Comparison of ENCODE assay signal across 17 cellular contexts in genomic region chr12:66900616-66901015, GRCh38.
DNase-seq lines count a peak whose midpoint lies in the region; ATAC-seq and TF ChIP-seq lines count a peak whose summit lies in the region.
"Had no signal": no experiment of that assay in that cellular context is flagged by ENCODE, and none has a peak within 500 bp of the region (broad histone marks: within the 10 kb centered on the region; RNA-seq: fewer than 3 reads in every experiment).

No MANE protein-coding gene starts in this region.

- H2AFZ ChIP-seq in SU-DHL-6 (ENCODE audit: low read depth, low read length, severe bottlenecking) = no peak overlapping the region

- POLR2A ChIA-PET in activated naive CD8-positive, alpha-beta T cell treated with anti-CD3 and anti-CD28 coated beads, Interleukin-2, amount 10 ng/mL, durations not matched to agents 7 days and 5 days (lab: Charles Lee) = no interaction called here

- H3K27me3 Mint-ChIP-seq in activated naive CD8-positive, alpha-beta T cell treated with anti-CD3 and anti-CD28 coated beads, Interleukin-2, amount 10 ng/mL, durations not matched to agents 7 days and 5 days = peaks cover 2% of the 10 kb centered on the region
- H3K27me3 Mint-ChIP-seq in activated naive CD8-positive, alpha-beta T cell treated with anti-CD3 and anti-CD28 coated beads for 36 hours = no peaks in the 10 kb centered on the region

- H3K9me2 ChIP-seq in SU-DHL-6 (replicated peaks; ENCODE audit: insufficient read depth, low read length) = no peaks in the 10 kb centered on the region

- no peaks in the 10 kb centered on the region for H3K36me3 Mint-ChIP-seq in activated naive CD8-positive, alpha-beta T cell treated with anti-CD3 and anti-CD28 coated beads, Interleukin-2, amount 10 ng/mL, durations not matched to agents 7 days and 5 days
- H3K36me3 Mint-ChIP-seq in activated naive CD8-positive, alpha-beta T cell treated with anti-CD3 and anti-CD28 coated beads for 36 hours = no peaks in the 10 kb centered on the region

- no peaks in the 10 kb centered on the region; the same call in 1 of the 2 replicates for H3F3A ChIP-seq in SU-DHL-6 (ENCODE audit: insufficient read depth)

- H3K27ac ChIP-seq in SU-DHL-6 (ENCODE audit: low read depth, low read length) = peak overlapping the region; percentile 53
- H3K27ac ChIP-seq: coronary artery had no signal

- no peaks in the 10 kb centered on the region for H3K9me3 Mint-ChIP-seq in activated naive CD8-positive, alpha-beta T cell treated with anti-CD3 and anti-CD28 coated beads, Interleukin-2, amount 10 ng/mL, durations not matched to agents 7 days and 5 days
- H3K9me3 Mint-ChIP-seq in activated naive CD8-positive, alpha-beta T cell treated with anti-CD3 and anti-CD28 coated beads for 36 hours = no peaks in the 10 kb centered on the region

- no peak for ATAC-seq in activated naive CD8-positive, alpha-beta T cell treated with anti-CD3 and anti-CD28 coated beads, Interleukin-2, amount 10 ng/mL, durations not matched to agents 7 days and 5 days (ENCODE audit: low read depth)
- ATAC-seq: left colon had no signal

- no peak overlapping the region for H3K27ac Mint-ChIP-seq in activated naive CD8-positive, alpha-beta T cell treated with anti-CD3 and anti-CD28 coated beads, Interleukin-2, amount 10 ng/mL, durations not matched to agents 7 days and 5 days
- H3K27ac Mint-ChIP-seq in activated naive CD8-positive, alpha-beta T cell treated with anti-CD3 and anti-CD28 coated beads for 36 hours = no peak overlapping the region

- H3K4me3 Mint-ChIP-seq in activated naive CD8-positive, alpha-beta T cell treated with anti-CD3 and anti-CD28 coated beads, Interleukin-2, amount 10 ng/mL, durations not matched to agents 7 days and 5 days = peak overlapping the region; percentile 60
- H3K4me3 Mint-ChIP-seq in activated naive CD8-positive, alpha-beta T cell treated with anti-CD3 and anti-CD28 coated beads for 36 hours = no peak overlapping the region

- no peak for DNase-seq in activated naive CD8-positive, alpha-beta T cell treated with anti-CD3 and anti-CD28 coated beads, Interleukin-2, amount 10 ng/mL, durations not matched to agents 7 days and 5 days
- no peak for DNase-seq in activated naive CD8-positive, alpha-beta T cell treated with anti-CD3 and anti-CD28 coated beads for 36 hours
- DNase-seq in NCI-H2029 (lab: John Stamatoyannopoulos, UW) = peak; percentile 46
- peak; percentile 31 for DNase-seq in retinal pigment epithelial cell (ENCODE audit: low read depth)
- DNase-seq in activated T-cell treated with anti-CD3 and anti-CD28 coated beads, Interleukin-2, amount 50 U/mL, for 48 hours = no peak
- DNase-seq in HPDE6-E6E7 (ENCODE audit: extremely low spot score) = no peak
- DNase-seq in AG08395 (ENCODE audit: low spot score) = no peak
- DNase-seq: activated CD4-positive, CD25-positive, alpha-beta regulatory T cell treated with anti-CD3 and anti-CD28 coated beads, Interleukin-2, amount 50 U/mL, for 72 hours; activated T-cell treated with anti-CD3 and anti-CD28 coated beads for 4 hours; amniotic stem cell; esophagus squamous epithelium; left colon; NCI-H1436 treated with DMSO at 0.1 percent for 48 hours; T-helper 1 cell; trophoblast cell had no signal

- no peaks in the 10 kb centered on the region for H4K20me1 ChIP-seq in SU-DHL-6 (ENCODE audit: low read depth, low read length)

- peak overlapping the region; percentile 50 for H3K4me2 ChIP-seq in SU-DHL-6 (ENCODE audit: low read depth, low read length, poor library complexity, severe bottlenecking)

- H3K36me3 ChIP-seq in SU-DHL-6 (ENCODE audit: low read length) = no peaks in the 10 kb centered on the region; the same call in 1 of the 2 replicates
- H3K36me3 ChIP-seq: esophagus squamous epithelium had no signal

- H3K4me1 Mint-ChIP-seq in activated naive CD8-positive, alpha-beta T cell treated with anti-CD3 and anti-CD28 coated beads, Interleukin-2, amount 10 ng/mL, durations not matched to agents 7 days and 5 days = peaks cover 24% of the 10 kb centered on the region
- peaks cover 34% of the 10 kb centered on the region for H3K4me1 Mint-ChIP-seq in activated naive CD8-positive, alpha-beta T cell treated with anti-CD3 and anti-CD28 coated beads for 36 hours

- H3K27me3 ChIP-seq in SU-DHL-6 (ENCODE audit: low read length) = no peaks in the 10 kb centered on the region
- H3K27me3 ChIP-seq: esophagus squamous epithelium had no signal

- H3K4me3 ChIP-seq in SU-DHL-6 (ENCODE audit: insufficient read depth, low read length, poor library complexity, severe bottlenecking) (no peak overlapping the region), retinal pigment epithelial cell (ENCODE audit: low read length) (no peak overlapping the region)
- H3K4me3 ChIP-seq: coronary artery, esophagus squamous epithelium had no signal

- H3K9me3 ChIP-seq in SU-DHL-6 (ENCODE audit: insufficient read depth, low read length) = no peaks in the 10 kb centered on the region
- H3K9me3 ChIP-seq: esophagus squamous epithelium had no signal

- H3K9ac ChIP-seq in SU-DHL-6 (ENCODE audit: low read length) = no peak overlapping the region

- TF ChIP-seq CTCF in SU-DHL-6 (IDR thresholded peaks at IDR 0.05; ENCODE audit: insufficient read depth, low read length, poor library complexity, severe bottlenecking) = no peak
- TF ChIP-seq CTCF in retinal pigment epithelial cell (conservative IDR thresholded peaks at IDR 0.05; ENCODE audit: low read depth, low read length) = no peak

- no peaks in the 10 kb centered on the region for H3K79me2 ChIP-seq in SU-DHL-6 (ENCODE audit: insufficient read depth, low read length)

Comparison
In these comparisons a context has a peak if more than half of its experiments do, and no peak if none do; other contexts are left out.
1. DNase-seq: peak in NCI-H2029 (single experiment) and retinal pigment epithelial cell (single experiment); none in activated naive CD8-positive, alpha-beta T cell treated with anti-CD3 and anti-CD28 coated beads, Interleukin-2, amount 10 ng/mL, durations not matched to agents 7 days and 5 days (single experiment), activated naive CD8-positive, alpha-beta T cell treated with anti-CD3 and anti-CD28 coated beads for 36 hours (single experiment), activated T-cell treated with anti-CD3 and anti-CD28 coated beads, Interleukin-2, amount 50 U/mL, for 48 hours (0 of 2), HPDE6-E6E7 (single experiment) and AG08395 (single experiment).